Comparison of ENCODE assay signal across 22 cellular contexts in genomic region chr18:36467614-36468013, GRCh38.
"Had no signal": no experiment of that assay in that cellular context is flagged by ENCODE, and none has a peak within 500 bp of the region (broad histone marks: within the 10 kb centered on the region; RNA-seq: fewer than 3 reads in every experiment).

No MANE protein-coding gene starts in this region.

- H3K4me1 Mint-ChIP-seq: activated naive CD8-positive, alpha-beta T cell treated with anti-CD3 and anti-CD28 coated beads, Interleukin-2, amount 50 U/mL, for 24 hours; naive thymus-derived CD8-positive, alpha-beta T cell had no signal

- H3K9me3 ChIP-seq: lower lobe of right lung, prostate gland, upper lobe of left lung had no signal

- H3K4me1 ChIP-seq: foreskin keratinocyte, lower lobe of right lung, prostate gland, upper lobe of left lung had no signal

- H3K27me3 Mint-ChIP-seq: activated naive CD8-positive, alpha-beta T cell treated with anti-CD3 and anti-CD28 coated beads, Interleukin-2, amount 50 U/mL, for 24 hours had no signal

- H3K36me3 Mint-ChIP-seq: naive thymus-derived CD8-positive, alpha-beta T cell; neural progenitor cell had no signal

- H3K36me3 ChIP-seq: lower lobe of right lung, neural progenitor cell, prostate gland, upper lobe of left lung had no signal

- H3K27ac ChIP-seq: foreskin keratinocyte, lower lobe of right lung, neural progenitor cell, prostate gland, upper lobe of left lung had no signal

- H3K27me3 ChIP-seq: foreskin keratinocyte, neural progenitor cell, upper lobe of left lung had no signal

- H3K4me3 ChIP-seq: lower lobe of right lung, neural progenitor cell, prostate gland, upper lobe of left lung had no signal

- DNase-seq: activated CD4-positive, alpha-beta T cell treated with anti-CD3 and anti-CD28 coated beads for 1 hour; activated CD4-positive, alpha-beta T cell treated with anti-CD3 and anti-CD28 coated beads, Interleukin-2, amount 50 U/mL, for 1 hour; activated CD8-positive, alpha-beta T cell treated with anti-CD3 and anti-CD28 coated beads, Interleukin-2, amount 10 ng/mL, durations not matched to agents 7 days and 5 days; activated gamma-delta T cell; activated naive CD4-positive, alpha-beta T cell treated with anti-CD3 and anti-CD28 coated beads, Interleukin-2, amount 50 U/mL, for 16 hours; activated naive CD8-positive, alpha-beta T cell treated with anti-CD3 and anti-CD28 coated beads, Interleukin-2, amount 50 U/mL, for 24 hours; central memory CD4-positive, alpha-beta T cell; dermis blood vessel endothelial cell; effector CD8-positive, alpha-beta T cell; foreskin keratinocyte; hippocampal formation; lower lobe of right lung; naive thymus-derived CD8-positive, alpha-beta T cell; stimulated activated CD4-positive, alpha-beta T cell treated with anti-CD3 and anti-CD28 coated beads, Interleukin-2, amount 100 ng/mL, for 48 hours; stimulated activated CD8-positive, alpha-beta memory T cell treated with anti-CD3 and anti-CD28 coated beads, Interleukin-4, amount 100 ng/mL, for 48 hours; stimulated activated naive CD4-positive, alpha-beta T cell; T-helper 9 cell had no signal

- H3K27ac Mint-ChIP-seq: activated CD8-positive, alpha-beta T cell treated with anti-CD3 and anti-CD28 coated beads, Interleukin-2, amount 10 ng/mL, durations not matched to agents 7 days and 5 days; activated naive CD8-positive, alpha-beta T cell treated with anti-CD3 and anti-CD28 coated beads, Interleukin-2, amount 50 U/mL, for 24 hours; activated T-helper 1 cell treated with anti-CD3 and anti-CD28 coated beads, Interleukin-12 subunit alpha, Interleukin-12 subunit beta, Interleukin-2, Interleukin-4 antibody, amounts not matched to agents 30 ng/mL and 10 ng/mL and 1 ng/mL, durations not matched to agents 14 hours and 24 hours and 36 hours had no signal

- H3K9me3 Mint-ChIP-seq: activated naive CD8-positive, alpha-beta T cell treated with anti-CD3 and anti-CD28 coated beads, Interleukin-2, amount 50 U/mL, for 24 hours; activated T-helper 1 cell treated with anti-CD3 and anti-CD28 coated beads, Interleukin-12 subunit alpha, Interleukin-12 subunit beta, Interleukin-2, Interleukin-4 antibody, amounts not matched to agents 30 ng/mL and 10 ng/mL and 1 ng/mL, durations not matched to agents 14 hours and 24 hours and 36 hours; naive thymus-derived CD8-positive, alpha-beta T cell; neural progenitor cell had no signal

- H3K4me3 Mint-ChIP-seq: activated CD8-positive, alpha-beta T cell treated with anti-CD3 and anti-CD28 coated beads, Interleukin-2, amount 10 ng/mL, durations not matched to agents 7 days and 5 days; activated naive CD8-positive, alpha-beta T cell treated with anti-CD3 and anti-CD28 coated beads, Interleukin-2, amount 50 U/mL, for 24 hours; activated T-helper 1 cell treated with anti-CD3 and anti-CD28 coated beads, Interleukin-12 subunit alpha, Interleukin-12 subunit beta, Interleukin-2, Interleukin-4 antibody, amounts not matched to agents 30 ng/mL and 10 ng/mL and 1 ng/mL, durations not matched to agents 14 hours and 24 hours and 36 hours; naive thymus-derived CD8-positive, alpha-beta T cell; neural progenitor cell had no signal

- ATAC-seq: activated CD8-positive, alpha-beta T cell treated with anti-CD3 and anti-CD28 coated beads, Interleukin-2, amount 10 ng/mL, durations not matched to agents 7 days and 5 days; activated naive CD8-positive, alpha-beta T cell treated with anti-CD3 and anti-CD28 coated beads, Interleukin-2, amount 50 U/mL, for 24 hours; foreskin keratinocyte; lower lobe of right lung; naive thymus-derived CD8-positive, alpha-beta T cell; sciatic nerve had no signal
